Comparison of ENCODE assay signal across 1 cellular context in the genomic region with DNA sequence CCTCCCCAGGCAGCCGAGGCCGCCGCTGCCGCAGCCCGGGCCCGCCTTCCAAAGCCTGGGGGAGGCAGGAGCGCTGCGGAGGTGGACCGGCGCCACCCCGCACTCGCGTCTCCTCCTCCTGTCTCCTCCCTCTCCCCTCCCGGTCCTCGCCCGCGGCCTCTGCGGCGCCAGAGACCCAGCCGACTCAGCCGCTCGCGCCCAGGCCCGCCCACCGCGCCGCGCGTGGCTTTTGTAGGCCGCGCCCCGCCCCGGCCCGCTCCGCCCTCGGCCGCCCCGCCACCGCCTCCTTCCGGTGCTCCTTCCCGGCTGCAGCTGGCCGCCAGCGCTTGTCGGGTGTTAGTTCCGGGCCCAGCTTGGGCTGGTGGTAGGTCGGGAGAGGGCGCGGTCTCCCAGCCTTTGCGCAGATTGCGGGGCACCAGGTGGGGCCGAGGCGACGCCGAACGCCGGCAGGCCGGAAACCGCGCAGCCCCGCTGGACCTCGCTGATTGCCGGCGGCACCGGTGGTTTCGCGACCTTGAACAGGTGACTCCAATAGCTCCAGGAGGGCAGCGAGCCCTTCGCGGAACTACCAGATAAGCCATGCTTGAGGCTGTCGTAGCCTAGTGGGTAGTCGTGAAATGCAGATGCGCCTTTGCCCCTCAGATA.
TF ChIP-seq lines count a peak whose summit lies in the region.

A gene with protein sequence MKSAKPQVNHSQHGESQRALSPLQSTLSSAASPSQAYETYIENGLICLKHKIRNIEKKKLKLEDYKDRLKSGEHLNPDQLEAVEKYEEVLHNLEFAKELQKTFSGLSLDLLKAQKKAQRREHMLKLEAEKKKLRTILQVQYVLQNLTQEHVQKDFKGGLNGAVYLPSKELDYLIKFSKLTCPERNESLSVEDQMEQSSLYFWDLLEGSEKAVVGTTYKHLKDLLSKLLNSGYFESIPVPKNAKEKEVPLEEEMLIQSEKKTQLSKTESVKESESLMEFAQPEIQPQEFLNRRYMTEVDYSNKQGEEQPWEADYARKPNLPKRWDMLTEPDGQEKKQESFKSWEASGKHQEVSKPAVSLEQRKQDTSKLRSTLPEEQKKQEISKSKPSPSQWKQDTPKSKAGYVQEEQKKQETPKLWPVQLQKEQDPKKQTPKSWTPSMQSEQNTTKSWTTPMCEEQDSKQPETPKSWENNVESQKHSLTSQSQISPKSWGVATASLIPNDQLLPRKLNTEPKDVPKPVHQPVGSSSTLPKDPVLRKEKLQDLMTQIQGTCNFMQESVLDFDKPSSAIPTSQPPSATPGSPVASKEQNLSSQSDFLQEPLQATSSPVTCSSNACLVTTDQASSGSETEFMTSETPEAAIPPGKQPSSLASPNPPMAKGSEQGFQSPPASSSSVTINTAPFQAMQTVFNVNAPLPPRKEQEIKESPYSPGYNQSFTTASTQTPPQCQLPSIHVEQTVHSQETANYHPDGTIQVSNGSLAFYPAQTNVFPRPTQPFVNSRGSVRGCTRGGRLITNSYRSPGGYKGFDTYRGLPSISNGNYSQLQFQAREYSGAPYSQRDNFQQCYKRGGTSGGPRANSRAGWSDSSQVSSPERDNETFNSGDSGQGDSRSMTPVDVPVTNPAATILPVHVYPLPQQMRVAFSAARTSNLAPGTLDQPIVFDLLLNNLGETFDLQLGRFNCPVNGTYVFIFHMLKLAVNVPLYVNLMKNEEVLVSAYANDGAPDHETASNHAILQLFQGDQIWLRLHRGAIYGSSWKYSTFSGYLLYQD (minus strand): TSS at position 202 of the 645 bp plus-strand sequence. CDS start 1,431 bp downstream, outside the sequence.

TF ChIP-seq in GM12878, 131 proteins besides CTCF, POLR2A, EP300 and RAD21 (continued from another document):
- TF ChIP-seq, protein P1, sequence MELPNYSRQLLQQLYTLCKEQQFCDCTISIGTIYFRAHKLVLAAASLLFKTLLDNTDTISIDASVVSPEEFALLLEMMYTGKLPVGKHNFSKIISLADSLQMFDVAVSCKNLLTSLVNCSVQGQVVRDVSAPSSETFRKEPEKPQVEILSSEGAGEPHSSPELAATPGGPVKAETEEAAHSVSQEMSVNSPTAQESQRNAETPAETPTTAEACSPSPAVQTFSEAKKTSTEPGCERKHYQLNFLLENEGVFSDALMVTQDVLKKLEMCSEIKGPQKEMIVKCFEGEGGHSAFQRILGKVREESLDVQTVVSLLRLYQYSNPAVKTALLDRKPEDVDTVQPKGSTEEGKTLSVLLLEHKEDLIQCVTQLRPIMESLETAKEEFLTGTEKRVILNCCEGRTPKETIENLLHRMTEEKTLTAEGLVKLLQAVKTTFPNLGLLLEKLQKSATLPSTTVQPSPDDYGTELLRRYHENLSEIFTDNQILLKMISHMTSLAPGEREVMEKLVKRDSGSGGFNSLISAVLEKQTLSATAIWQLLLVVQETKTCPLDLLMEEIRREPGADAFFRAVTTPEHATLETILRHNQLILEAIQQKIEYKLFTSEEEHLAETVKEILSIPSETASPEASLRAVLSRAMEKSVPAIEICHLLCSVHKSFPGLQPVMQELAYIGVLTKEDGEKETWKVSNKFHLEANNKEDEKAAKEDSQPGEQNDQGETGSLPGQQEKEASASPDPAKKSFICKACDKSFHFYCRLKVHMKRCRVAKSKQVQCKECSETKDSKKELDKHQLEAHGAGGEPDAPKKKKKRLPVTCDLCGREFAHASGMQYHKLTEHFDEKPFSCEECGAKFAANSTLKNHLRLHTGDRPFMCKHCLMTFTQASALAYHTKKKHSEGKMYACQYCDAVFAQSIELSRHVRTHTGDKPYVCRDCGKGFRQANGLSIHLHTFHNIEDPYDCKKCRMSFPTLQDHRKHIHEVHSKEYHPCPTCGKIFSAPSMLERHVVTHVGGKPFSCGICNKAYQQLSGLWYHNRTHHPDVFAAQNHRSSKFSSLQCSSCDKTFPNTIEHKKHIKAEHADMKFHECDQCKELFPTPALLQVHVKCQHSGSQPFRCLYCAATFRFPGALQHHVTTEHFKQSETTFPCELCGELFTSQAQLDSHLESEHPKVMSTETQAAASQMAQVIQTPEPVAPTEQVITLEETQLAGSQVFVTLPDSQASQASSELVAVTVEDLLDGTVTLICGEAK (IDR thresholded peaks at IDR 0.05; ENCODE audit: borderline replicate concordance), result peak; percentile 49; the same call in 1 of the 2 replicates
- TF ChIP-seq MXI1 (IDR thresholded peaks at IDR 0.05; ENCODE audit: low read depth, low read length), result peak; percentile 16; the same call in 1 of the 2 replicates
- TF ChIP-seq, protein P2, sequence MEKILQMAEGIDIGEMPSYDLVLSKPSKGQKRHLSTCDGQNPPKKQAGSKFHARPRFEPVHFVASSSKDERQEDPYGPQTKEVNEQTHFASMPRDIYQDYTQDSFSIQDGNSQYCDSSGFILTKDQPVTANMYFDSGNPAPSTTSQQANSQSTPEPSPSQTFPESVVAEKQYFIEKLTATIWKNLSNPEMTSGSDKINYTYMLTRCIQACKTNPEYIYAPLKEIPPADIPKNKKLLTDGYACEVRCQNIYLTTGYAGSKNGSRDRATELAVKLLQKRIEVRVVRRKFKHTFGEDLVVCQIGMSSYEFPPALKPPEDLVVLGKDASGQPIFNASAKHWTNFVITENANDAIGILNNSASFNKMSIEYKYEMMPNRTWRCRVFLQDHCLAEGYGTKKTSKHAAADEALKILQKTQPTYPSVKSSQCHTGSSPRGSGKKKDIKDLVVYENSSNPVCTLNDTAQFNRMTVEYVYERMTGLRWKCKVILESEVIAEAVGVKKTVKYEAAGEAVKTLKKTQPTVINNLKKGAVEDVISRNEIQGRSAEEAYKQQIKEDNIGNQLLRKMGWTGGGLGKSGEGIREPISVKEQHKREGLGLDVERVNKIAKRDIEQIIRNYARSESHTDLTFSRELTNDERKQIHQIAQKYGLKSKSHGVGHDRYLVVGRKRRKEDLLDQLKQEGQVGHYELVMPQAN (conservative IDR thresholded peaks at IDR 0.05), result peak; percentile 38; the same call in 1 of the 2 replicates
- TF ChIP-seq PAX5 (IDR thresholded peaks at IDR 0.05; ENCODE audit: borderline replicate concordance, low read depth, low read length), result no peak
- TF ChIP-seq ZSCAN29 (IDR thresholded peaks at IDR 0.05), result no peak
- TF ChIP-seq ZZZ3 (IDR thresholded peaks at IDR 0.05; ENCODE audit: control insufficient read depth, insufficient read length, low read depth), result no peak
- TF ChIP-seq, protein P3, sequence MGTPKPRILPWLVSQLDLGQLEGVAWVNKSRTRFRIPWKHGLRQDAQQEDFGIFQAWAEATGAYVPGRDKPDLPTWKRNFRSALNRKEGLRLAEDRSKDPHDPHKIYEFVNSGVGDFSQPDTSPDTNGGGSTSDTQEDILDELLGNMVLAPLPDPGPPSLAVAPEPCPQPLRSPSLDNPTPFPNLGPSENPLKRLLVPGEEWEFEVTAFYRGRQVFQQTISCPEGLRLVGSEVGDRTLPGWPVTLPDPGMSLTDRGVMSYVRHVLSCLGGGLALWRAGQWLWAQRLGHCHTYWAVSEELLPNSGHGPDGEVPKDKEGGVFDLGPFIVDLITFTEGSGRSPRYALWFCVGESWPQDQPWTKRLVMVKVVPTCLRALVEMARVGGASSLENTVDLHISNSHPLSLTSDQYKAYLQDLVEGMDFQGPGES (IDR thresholded peaks at IDR 0.05), result no peak
- TF ChIP-seq MYB (IDR thresholded peaks at IDR 0.05; ENCODE audit: borderline replicate concordance, low read depth, low read length), result no peak
- TF ChIP-seq SP1 (IDR thresholded peaks at IDR 0.05; ENCODE audit: low read depth, low read length), result peak; percentile 36
- no peak for TF ChIP-seq HDAC2 (IDR thresholded peaks at IDR 0.05)
- no peak; the same call in 1 of the 2 replicates for TF ChIP-seq RB1 (IDR thresholded peaks at IDR 0.05; ENCODE audit: borderline replicate concordance)
- peak; percentile 17 to 59; a peak in 2 of 4 replicates for TF ChIP-seq BHLHE40 (IDR thresholded peaks at IDR 0.05; ENCODE audit: borderline replicate concordance in 1 of 2, low read depth in 2 of 2, low read length in 1 of 2)
- TF ChIP-seq ETV6 (conservative IDR thresholded peaks at IDR 0.05 in 1 of 2, IDR thresholded peaks at IDR 0.05 in 1 of 2; ENCODE audit: borderline replicate concordance in 1 of 2, low read depth in 1 of 2), result no peak
- TF ChIP-seq NFYA (IDR thresholded peaks at IDR 0.05; ENCODE audit: borderline replicate concordance, low read depth, low read length), result no peak
- TF ChIP-seq, protein P4, sequence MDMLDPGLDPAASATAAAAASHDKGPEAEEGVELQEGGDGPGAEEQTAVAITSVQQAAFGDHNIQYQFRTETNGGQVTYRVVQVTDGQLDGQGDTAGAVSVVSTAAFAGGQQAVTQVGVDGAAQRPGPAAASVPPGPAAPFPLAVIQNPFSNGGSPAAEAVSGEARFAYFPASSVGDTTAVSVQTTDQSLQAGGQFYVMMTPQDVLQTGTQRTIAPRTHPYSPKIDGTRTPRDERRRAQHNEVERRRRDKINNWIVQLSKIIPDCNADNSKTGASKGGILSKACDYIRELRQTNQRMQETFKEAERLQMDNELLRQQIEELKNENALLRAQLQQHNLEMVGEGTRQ (IDR thresholded peaks at IDR 0.05; ENCODE audit: borderline replicate concordance, low read depth, low read length), result no peak
- TF ChIP-seq NFIC (IDR thresholded peaks at IDR 0.05; ENCODE audit: low read depth, low read length), result no peak
- TF ChIP-seq, protein P5, sequence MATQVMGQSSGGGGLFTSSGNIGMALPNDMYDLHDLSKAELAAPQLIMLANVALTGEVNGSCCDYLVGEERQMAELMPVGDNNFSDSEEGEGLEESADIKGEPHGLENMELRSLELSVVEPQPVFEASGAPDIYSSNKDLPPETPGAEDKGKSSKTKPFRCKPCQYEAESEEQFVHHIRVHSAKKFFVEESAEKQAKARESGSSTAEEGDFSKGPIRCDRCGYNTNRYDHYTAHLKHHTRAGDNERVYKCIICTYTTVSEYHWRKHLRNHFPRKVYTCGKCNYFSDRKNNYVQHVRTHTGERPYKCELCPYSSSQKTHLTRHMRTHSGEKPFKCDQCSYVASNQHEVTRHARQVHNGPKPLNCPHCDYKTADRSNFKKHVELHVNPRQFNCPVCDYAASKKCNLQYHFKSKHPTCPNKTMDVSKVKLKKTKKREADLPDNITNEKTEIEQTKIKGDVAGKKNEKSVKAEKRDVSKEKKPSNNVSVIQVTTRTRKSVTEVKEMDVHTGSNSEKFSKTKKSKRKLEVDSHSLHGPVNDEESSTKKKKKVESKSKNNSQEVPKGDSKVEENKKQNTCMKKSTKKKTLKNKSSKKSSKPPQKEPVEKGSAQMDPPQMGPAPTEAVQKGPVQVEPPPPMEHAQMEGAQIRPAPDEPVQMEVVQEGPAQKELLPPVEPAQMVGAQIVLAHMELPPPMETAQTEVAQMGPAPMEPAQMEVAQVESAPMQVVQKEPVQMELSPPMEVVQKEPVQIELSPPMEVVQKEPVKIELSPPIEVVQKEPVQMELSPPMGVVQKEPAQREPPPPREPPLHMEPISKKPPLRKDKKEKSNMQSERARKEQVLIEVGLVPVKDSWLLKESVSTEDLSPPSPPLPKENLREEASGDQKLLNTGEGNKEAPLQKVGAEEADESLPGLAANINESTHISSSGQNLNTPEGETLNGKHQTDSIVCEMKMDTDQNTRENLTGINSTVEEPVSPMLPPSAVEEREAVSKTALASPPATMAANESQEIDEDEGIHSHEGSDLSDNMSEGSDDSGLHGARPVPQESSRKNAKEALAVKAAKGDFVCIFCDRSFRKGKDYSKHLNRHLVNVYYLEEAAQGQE (IDR thresholded peaks at IDR 0.05; ENCODE audit: low read depth, low read length), result no peak
- TF ChIP-seq, protein P6, sequence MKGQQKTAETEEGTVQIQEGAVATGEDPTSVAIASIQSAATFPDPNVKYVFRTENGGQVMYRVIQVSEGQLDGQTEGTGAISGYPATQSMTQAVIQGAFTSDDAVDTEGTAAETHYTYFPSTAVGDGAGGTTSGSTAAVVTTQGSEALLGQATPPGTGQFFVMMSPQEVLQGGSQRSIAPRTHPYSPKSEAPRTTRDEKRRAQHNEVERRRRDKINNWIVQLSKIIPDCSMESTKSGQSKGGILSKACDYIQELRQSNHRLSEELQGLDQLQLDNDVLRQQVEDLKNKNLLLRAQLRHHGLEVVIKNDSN (IDR thresholded peaks at IDR 0.05; ENCODE audit: borderline replicate concordance, extremely low read length, insufficient read depth, low read depth, low read length), result no peak
- TF ChIP-seq ZNF384 (IDR thresholded peaks at IDR 0.05; ENCODE audit: borderline replicate concordance, low read depth, low read length), result no peak
- TF ChIP-seq, protein P7, sequence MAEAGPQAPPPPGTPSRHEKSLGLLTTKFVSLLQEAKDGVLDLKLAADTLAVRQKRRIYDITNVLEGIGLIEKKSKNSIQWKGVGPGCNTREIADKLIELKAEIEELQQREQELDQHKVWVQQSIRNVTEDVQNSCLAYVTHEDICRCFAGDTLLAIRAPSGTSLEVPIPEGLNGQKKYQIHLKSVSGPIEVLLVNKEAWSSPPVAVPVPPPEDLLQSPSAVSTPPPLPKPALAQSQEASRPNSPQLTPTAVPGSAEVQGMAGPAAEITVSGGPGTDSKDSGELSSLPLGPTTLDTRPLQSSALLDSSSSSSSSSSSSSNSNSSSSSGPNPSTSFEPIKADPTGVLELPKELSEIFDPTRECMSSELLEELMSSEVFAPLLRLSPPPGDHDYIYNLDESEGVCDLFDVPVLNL (IDR thresholded peaks at IDR 0.05; ENCODE audit: low read depth, low read length), result no peak
- TF ChIP-seq RELA (IDR thresholded peaks at IDR 0.05; ENCODE audit: borderline replicate concordance, partially characterized antibody), result peak; percentile 11
- peak; percentile 8 for TF ChIP-seq MEF2B (IDR thresholded peaks at IDR 0.05; ENCODE audit: partially characterized antibody, poor library complexity, severe bottlenecking)
- TF ChIP-seq TAF1 (IDR thresholded peaks at IDR 0.05; ENCODE audit: borderline replicate concordance, low read depth, low read length), result 0 out of 2 replicates have a peak, but pooled peaks have one; percentile 16
- TF ChIP-seq EGR1 (IDR thresholded peaks at IDR 0.05; ENCODE audit: borderline replicate concordance in 1 of 2, low read depth in 2 of 2, low read length in 2 of 2), result peak in 1 of 2 experiments; percentile 38; a peak in 1 of 3 replicates
- TF ChIP-seq ZNF622 (IDR thresholded peaks at IDR 0.05), result no peak
- no peak for TF ChIP-seq POLR2AphosphoS2 (IDR thresholded peaks at IDR 0.05; ENCODE audit: low read depth, low read length)
- TF ChIP-seq, protein P8, sequence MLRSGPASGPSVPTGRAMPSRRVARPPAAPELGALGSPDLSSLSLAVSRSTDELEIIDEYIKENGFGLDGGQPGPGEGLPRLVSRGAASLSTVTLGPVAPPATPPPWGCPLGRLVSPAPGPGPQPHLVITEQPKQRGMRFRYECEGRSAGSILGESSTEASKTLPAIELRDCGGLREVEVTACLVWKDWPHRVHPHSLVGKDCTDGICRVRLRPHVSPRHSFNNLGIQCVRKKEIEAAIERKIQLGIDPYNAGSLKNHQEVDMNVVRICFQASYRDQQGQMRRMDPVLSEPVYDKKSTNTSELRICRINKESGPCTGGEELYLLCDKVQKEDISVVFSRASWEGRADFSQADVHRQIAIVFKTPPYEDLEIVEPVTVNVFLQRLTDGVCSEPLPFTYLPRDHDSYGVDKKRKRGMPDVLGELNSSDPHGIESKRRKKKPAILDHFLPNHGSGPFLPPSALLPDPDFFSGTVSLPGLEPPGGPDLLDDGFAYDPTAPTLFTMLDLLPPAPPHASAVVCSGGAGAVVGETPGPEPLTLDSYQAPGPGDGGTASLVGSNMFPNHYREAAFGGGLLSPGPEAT (IDR thresholded peaks at IDR 0.05; ENCODE audit: low read depth), result no peak
- no peak for TF ChIP-seq KLF5 (IDR thresholded peaks at IDR 0.05; ENCODE audit: partially characterized antibody)
